ENCODE assay signal across 9 cellular contexts in the genomic region with DNA sequence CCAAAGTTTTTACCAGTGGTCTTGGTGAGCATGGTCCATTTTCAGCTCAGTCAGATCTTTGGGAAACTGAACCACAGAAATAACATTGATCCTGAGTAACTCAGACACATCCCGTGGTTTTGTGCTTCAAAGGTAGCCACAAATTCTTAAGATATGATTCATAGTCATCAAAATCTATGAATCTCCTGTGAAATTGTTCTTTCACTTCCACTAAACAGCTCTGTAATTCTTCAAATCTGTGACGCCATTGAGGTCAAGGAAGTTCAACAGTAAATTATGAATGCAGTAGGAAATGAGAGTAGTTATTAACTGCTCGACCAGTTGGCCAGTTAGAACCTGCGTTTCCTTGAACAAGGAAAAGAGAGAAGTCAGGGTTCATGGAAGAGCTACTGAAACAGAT.
DNase-seq lines count a peak whose midpoint lies in the region; ATAC-seq and TF ChIP-seq lines count a peak whose summit lies in the region.
"Had no signal": no experiment of that assay in that cellular context is flagged by ENCODE, and none has a peak within 500 bp of the region (broad histone marks: within the 10 kb centered on the region; RNA-seq: fewer than 3 reads in every experiment).

No MANE protein-coding gene starts in this region.

- no peak overlapping the region for H3K4me3 Mint-ChIP-seq in WTC11
- H3K4me3 Mint-ChIP-seq: activated naive CD8-positive, alpha-beta T cell had no signal

- H3K27ac ChIP-seq in gastrocnemius medialis, result no peak overlapping the region

- DNase-seq in GM04504 (ENCODE audit: low read depth) (peak; percentile 90), SIG-M5 (lab: John Stamatoyannopoulos, UW) (peak; percentile 52), kidney epithelial cell (ENCODE audit: low read depth) (peak; percentile 90), gastrocnemius medialis (no peak), WTC11 (ENCODE audit: low spot score) (no peak), DMS153 treated with DMSO at 0.1 percent for 48 hours (lab: John Stamatoyannopoulos, UW; ENCODE audit: unreplicated experiment) (no peak)

- H3K9me3 ChIP-seq in gastrocnemius medialis, result no peaks in the 10 kb centered on the region

- in situ Hi-C loops in gastrocnemius medialis (cut with MboI; ENCODE audit: low sequenced_read_pairs in 4 of 4), result loop anchor here in 1 of 4 donors (25.0 kb wide), 1 partner anchor 135 kb away; a partner anchor contains a TSS

- no peaks in the 10 kb centered on the region; the same call in 1 of the 2 replicates for H3K27me3 Mint-ChIP-seq in WTC11 (ENCODE audit: low read depth)
- H3K27me3 Mint-ChIP-seq: activated naive CD8-positive, alpha-beta T cell had no signal

- TF ChIP-seq POLR2A in gastrocnemius medialis (IDR thresholded peaks at IDR 0.05), result no peak

- peaks cover 35% of the 10 kb centered on the region for H3K4me1 Mint-ChIP-seq in WTC11

- POLR2A ChIA-PET in WTC11 (lab: Charles Lee), result no interaction called here

- H3K4me1 ChIP-seq in gastrocnemius medialis, result peaks cover 16 to 38% of the 10 kb centered on the region in 2 donors

- CTCF ChIA-PET in WTC11 (lab: Charles Lee), result interaction anchor here (1.2 kb wide), 1 partner anchor 30 kb away, joined by 3 read pairs; no protein-coding TSS in a partner anchor

- no peak overlapping the region for H3K27ac Mint-ChIP-seq in WTC11
- H3K27ac Mint-ChIP-seq: activated naive CD8-positive, alpha-beta T cell had no signal

- intact Hi-C loops in gastrocnemius medialis (cut with DNase I; ENCODE audit: low total_unique reads), result loop anchor here (10.0 kb wide), 1 partner anchor 498 kb away; no protein-coding TSS in a partner anchor

- H3K36me3 ChIP-seq in kidney epithelial cell (ENCODE audit: control insufficient read depth, insufficient read depth, low read length) (no peaks in the 10 kb centered on the region), gastrocnemius medialis (no peaks in the 10 kb centered on the region)

- ATAC-seq in HG02884 (IDR thresholded peaks at IDR 0.05; ENCODE audit: unreplicated experiment), result peak; percentile 36
- no peak for ATAC-seq in gastrocnemius medialis
- ATAC-seq in HG03439 (IDR thresholded peaks at IDR 0.05; ENCODE audit: unreplicated experiment), result no peak
- no peak for ATAC-seq in WTC11

- H3K27me3 ChIP-seq in kidney epithelial cell (ENCODE audit: control insufficient read depth, insufficient read depth, low read length) (no peaks in the 10 kb centered on the region), gastrocnemius medialis (no peaks in the 10 kb centered on the region)

- H3K4me3 ChIP-seq in kidney epithelial cell (ENCODE audit: low read depth, low read length) (no peak overlapping the region), gastrocnemius medialis (no peak overlapping the region)

- H3K9me3 Mint-ChIP-seq in WTC11, result peaks cover 23% of the 10 kb centered on the region

- peaks cover 21% of the 10 kb centered on the region for H3K36me3 Mint-ChIP-seq in WTC11

- TF ChIP-seq CTCF in kidney epithelial cell (IDR thresholded peaks at IDR 0.05; ENCODE audit: insufficient read depth, low read length, poor library complexity, severe bottlenecking), result no peak
- TF ChIP-seq CTCF in gastrocnemius medialis (IDR thresholded peaks at IDR 0.05 in 4 of 5, conservative IDR thresholded peaks at IDR 0.05 in 1 of 5), result no peak
- no peak for TF ChIP-seq CTCF in WTC11 (IDR thresholded peaks at IDR 0.05)

TF ChIP-seq in WTC11, 78 proteins besides CTCF, POLR2A, EP300 and RAD21 (continues in another document):
- TF ChIP-seq, protein P1, sequence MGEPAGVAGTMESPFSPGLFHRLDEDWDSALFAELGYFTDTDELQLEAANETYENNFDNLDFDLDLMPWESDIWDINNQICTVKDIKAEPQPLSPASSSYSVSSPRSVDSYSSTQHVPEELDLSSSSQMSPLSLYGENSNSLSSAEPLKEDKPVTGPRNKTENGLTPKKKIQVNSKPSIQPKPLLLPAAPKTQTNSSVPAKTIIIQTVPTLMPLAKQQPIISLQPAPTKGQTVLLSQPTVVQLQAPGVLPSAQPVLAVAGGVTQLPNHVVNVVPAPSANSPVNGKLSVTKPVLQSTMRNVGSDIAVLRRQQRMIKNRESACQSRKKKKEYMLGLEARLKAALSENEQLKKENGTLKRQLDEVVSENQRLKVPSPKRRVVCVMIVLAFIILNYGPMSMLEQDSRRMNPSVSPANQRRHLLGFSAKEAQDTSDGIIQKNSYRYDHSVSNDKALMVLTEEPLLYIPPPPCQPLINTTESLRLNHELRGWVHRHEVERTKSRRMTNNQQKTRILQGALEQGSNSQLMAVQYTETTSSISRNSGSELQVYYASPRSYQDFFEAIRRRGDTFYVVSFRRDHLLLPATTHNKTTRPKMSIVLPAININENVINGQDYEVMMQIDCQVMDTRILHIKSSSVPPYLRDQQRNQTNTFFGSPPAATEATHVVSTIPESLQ (CRISPR knock-in tag; IDR thresholded peaks at IDR 0.05), result no peak
- TF ChIP-seq, protein P2, sequence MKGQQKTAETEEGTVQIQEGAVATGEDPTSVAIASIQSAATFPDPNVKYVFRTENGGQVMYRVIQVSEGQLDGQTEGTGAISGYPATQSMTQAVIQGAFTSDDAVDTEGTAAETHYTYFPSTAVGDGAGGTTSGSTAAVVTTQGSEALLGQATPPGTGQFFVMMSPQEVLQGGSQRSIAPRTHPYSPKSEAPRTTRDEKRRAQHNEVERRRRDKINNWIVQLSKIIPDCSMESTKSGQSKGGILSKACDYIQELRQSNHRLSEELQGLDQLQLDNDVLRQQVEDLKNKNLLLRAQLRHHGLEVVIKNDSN (CRISPR knock-in tag; IDR thresholded peaks at IDR 0.05), result no peak
- TF ChIP-seq ZNF423 (CRISPR knock-in tag; IDR thresholded peaks at IDR 0.05) (no peak), ZNF416 (CRISPR knock-in tag; IDR thresholded peaks at IDR 0.05) (no peak), ZNF396 (CRISPR knock-in tag; IDR thresholded peaks at IDR 0.05; ENCODE audit: borderline replicate concordance) (no peak), FOXK1 (CRISPR knock-in tag; IDR thresholded peaks at IDR 0.05) (no peak), GABPB1 (CRISPR knock-in tag; IDR thresholded peaks at IDR 0.05) (no peak), TCF7 (CRISPR knock-in tag; IDR thresholded peaks at IDR 0.05; ENCODE audit: low read depth) (no peak), ZNF263 (CRISPR knock-in tag; IDR thresholded peaks at IDR 0.05; ENCODE audit: low read depth) (no peak), SP1 (CRISPR knock-in tag; conservative IDR thresholded peaks at IDR 0.05) (no peak), TEAD1 (CRISPR knock-in tag; IDR thresholded peaks at IDR 0.05) (no peak)
- TF ChIP-seq, protein P3, sequence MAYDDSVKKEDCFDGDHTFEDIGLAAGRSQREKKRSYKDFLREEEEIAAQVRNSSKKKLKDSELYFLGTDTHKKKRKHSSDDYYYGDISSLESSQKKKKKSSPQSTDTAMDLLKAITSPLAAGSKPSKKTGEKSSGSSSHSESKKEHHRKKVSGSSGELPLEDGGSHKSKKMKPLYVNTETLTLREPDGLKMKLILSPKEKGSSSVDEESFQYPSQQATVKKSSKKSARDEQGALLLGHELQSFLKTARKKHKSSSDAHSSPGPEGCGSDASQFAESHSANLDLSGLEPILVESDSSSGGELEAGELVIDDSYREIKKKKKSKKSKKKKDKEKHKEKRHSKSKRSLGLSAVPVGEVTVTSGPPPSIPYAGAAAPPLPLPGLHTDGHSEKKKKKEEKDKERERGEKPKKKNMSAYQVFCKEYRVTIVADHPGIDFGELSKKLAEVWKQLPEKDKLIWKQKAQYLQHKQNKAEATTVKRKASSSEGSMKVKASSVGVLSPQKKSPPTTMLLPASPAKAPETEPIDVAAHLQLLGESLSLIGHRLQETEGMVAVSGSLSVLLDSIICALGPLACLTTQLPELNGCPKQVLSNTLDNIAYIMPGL (CRISPR knock-in tag; IDR thresholded peaks at IDR 0.05), result no peak
- TF ChIP-seq, protein P4, sequence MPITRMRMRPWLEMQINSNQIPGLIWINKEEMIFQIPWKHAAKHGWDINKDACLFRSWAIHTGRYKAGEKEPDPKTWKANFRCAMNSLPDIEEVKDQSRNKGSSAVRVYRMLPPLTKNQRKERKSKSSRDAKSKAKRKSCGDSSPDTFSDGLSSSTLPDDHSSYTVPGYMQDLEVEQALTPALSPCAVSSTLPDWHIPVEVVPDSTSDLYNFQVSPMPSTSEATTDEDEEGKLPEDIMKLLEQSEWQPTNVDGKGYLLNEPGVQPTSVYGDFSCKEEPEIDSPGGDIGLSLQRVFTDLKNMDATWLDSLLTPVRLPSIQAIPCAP (CRISPR knock-in tag; IDR thresholded peaks at IDR 0.05), result no peak
- TF ChIP-seq, protein P5, sequence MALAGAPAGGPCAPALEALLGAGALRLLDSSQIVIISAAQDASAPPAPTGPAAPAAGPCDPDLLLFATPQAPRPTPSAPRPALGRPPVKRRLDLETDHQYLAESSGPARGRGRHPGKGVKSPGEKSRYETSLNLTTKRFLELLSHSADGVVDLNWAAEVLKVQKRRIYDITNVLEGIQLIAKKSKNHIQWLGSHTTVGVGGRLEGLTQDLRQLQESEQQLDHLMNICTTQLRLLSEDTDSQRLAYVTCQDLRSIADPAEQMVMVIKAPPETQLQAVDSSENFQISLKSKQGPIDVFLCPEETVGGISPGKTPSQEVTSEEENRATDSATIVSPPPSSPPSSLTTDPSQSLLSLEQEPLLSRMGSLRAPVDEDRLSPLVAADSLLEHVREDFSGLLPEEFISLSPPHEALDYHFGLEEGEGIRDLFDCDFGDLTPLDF (CRISPR knock-in tag; IDR thresholded peaks at IDR 0.05), result no peak
- TF ChIP-seq, protein P6, sequence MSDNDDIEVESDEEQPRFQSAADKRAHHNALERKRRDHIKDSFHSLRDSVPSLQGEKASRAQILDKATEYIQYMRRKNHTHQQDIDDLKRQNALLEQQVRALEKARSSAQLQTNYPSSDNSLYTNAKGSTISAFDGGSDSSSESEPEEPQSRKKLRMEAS (CRISPR knock-in tag; IDR thresholded peaks at IDR 0.05), result no peak
- TF ChIP-seq, protein P7, sequence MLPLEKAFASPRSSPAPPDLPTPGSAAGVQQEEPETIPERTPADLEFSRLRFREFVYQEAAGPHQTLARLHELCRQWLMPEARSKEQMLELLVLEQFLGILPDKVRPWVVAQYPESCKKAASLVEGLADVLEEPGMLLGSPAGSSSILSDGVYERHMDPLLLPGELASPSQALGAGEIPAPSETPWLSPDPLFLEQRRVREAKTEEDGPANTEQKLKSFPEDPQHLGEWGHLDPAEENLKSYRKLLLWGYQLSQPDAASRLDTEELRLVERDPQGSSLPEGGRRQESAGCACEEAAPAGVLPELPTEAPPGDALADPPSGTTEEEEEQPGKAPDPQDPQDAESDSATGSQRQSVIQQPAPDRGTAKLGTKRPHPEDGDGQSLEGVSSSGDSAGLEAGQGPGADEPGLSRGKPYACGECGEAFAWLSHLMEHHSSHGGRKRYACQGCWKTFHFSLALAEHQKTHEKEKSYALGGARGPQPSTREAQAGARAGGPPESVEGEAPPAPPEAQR (CRISPR knock-in tag; IDR thresholded peaks at IDR 0.05), result no peak

Comparison
In these comparisons a context has a peak if more than half of its experiments do, and no peak if none do; other contexts are left out.
1. DNase-seq: peak in GM04504 (single experiment), SIG-M5 (single experiment) and kidney epithelial cell (single experiment); none in gastrocnemius medialis (0 of 2), WTC11 (single experiment) and DMS153 treated with DMSO at 0.1 percent for 48 hours (single experiment).